In genomic region chr18:22515250-22515649, GRCh38 we compare ENCODE assay signal across 37 cellular contexts.
"Had no signal": no experiment of that assay in that cellular context is flagged by ENCODE, and none has a peak within 500 bp of the region (broad histone marks: within the 10 kb centered on the region; RNA-seq: fewer than 3 reads in every experiment).

No MANE protein-coding gene starts in this region.

- H3K4me3 Mint-ChIP-seq: activated B cell treated with CpG ODN at 0.5 μM for 24 hours; activated CD4-positive, alpha-beta memory T cell treated with anti-CD3 and anti-CD28 coated beads for 36 hours; activated CD4-positive, alpha-beta T cell treated with anti-CD3 and anti-CD28 coated beads, Interleukin-2, amount 10 ng/mL, durations not matched to agents 24 days and 14 days; activated CD8-positive, alpha-beta T cell treated with anti-CD3 and anti-CD28 coated beads for 36 hours; activated naive CD4-positive, alpha-beta T cell treated with anti-CD3 and anti-CD28 coated beads for 36 hours; activated naive CD8-positive, alpha-beta T cell treated with anti-CD3 and anti-CD28 coated beads for 36 hours; activated T-cell treated with anti-CD3 and anti-CD28 coated beads, Interleukin-2, amount 50 U/mL, for 4 hours; activated T-cell treated with anti-CD3 and anti-CD28 coated beads, Interleukin-2, amount 50 U/mL, for 72 hours; activated T-helper 1 cell treated with anti-CD3 and anti-CD28 coated beads, Interleukin-12 subunit alpha, Interleukin-12 subunit beta, Interleukin-2, Interleukin-4 antibody, amounts not matched to agents 30 ng/mL and 10 ng/mL and 1 ng/mL, durations not matched to agents 14 hours and 24 hours and 36 hours; activated T-helper 17 cell treated with anti-CD3 and anti-CD28 coated beads, Interleukin-2, amount 50 U/mL, for 72 hours; T-helper 1 cell treated with Interleukin-12 subunit alpha and Interleukin-12 subunit beta and Interleukin-4 antibody, amounts not matched to agents 30 μg/mL and 1 μg/mL, for 36 hours; T-helper 2 cell treated with Interferon-gamma antibody and Interleukin-4, amounts not matched to agents 5 μg/mL and 100 μg/mL, for 36 hours had no signal

- H3K36me3 ChIP-seq: adrenal gland, brain microvascular endothelial cell, breast epithelium had no signal

- H3K27me3 Mint-ChIP-seq: activated CD4-positive, alpha-beta T cell treated with anti-CD3 and anti-CD28 coated beads, Interleukin-2, amount 10 ng/mL, durations not matched to agents 24 days and 14 days; activated naive CD8-positive, alpha-beta T cell treated with anti-CD3 and anti-CD28 coated beads for 36 hours; activated T-helper 17 cell treated with anti-CD3 and anti-CD28 coated beads, Interleukin-2, amount 50 U/mL, for 72 hours had no signal

- H3K4me1 Mint-ChIP-seq: activated B cell treated with CpG ODN at 0.5 μM for 24 hours; activated CD4-positive, alpha-beta T cell treated with anti-CD3 and anti-CD28 coated beads, Interleukin-2, amount 10 ng/mL, durations not matched to agents 24 days and 14 days; activated naive CD8-positive, alpha-beta T cell treated with anti-CD3 and anti-CD28 coated beads for 36 hours; activated T-helper 17 cell treated with anti-CD3 and anti-CD28 coated beads, Interleukin-2, amount 50 U/mL, for 72 hours had no signal

- H3K4me3 ChIP-seq: adrenal gland, body of pancreas, breast epithelium had no signal

- H3K27me3 ChIP-seq: adrenal gland, body of pancreas, brain microvascular endothelial cell, breast epithelium had no signal

- DNase-seq: activated B cell treated with CpG ODN at 0.5 μM for 24 hours; activated CD4-positive, alpha-beta memory T cell treated with anti-CD3 and anti-CD28 coated beads for 36 hours; activated CD4-positive, alpha-beta T cell treated with anti-CD3 and anti-CD28 coated beads for 4 hours; activated CD4-positive, alpha-beta T cell treated with anti-CD3 and anti-CD28 coated beads, Interleukin-2, amount 10 ng/mL, durations not matched to agents 24 days and 14 days; activated CD4-positive, alpha-beta T cell treated with anti-CD3 and anti-CD28 coated beads, Interleukin-2, amount 50 U/mL, for 1 hour; activated CD4-positive, alpha-beta T cell treated with anti-CD3 and anti-CD28 coated beads, Interleukin-2, amount 50 U/mL, for 4 hours; activated CD4-positive, CD25-positive, alpha-beta regulatory T cell treated with anti-CD3 and anti-CD28 coated beads, Interleukin-2, amount 50 U/mL, for 72 hours; activated CD8-positive, alpha-beta memory T cell treated with anti-CD3 and anti-CD28 coated beads, Interleukin-2, amount 50 U/mL, for 4 hours; activated CD8-positive, alpha-beta T cell treated with anti-CD3 and anti-CD28 coated beads for 36 hours; activated effector memory CD4-positive, alpha-beta T cell treated with anti-CD3 and anti-CD28 coated beads, Interleukin-2, amount 50 U/mL, for 16 hours; activated gamma-delta T cell treated with Interleukin-2 at 50 U/mL for 16 hours; activated naive CD4-positive, alpha-beta T cell; activated naive CD4-positive, alpha-beta T cell treated with anti-CD3 and anti-CD28 coated beads for 36 hours; activated naive CD4-positive, alpha-beta T cell treated with anti-CD3 and anti-CD28 coated beads, Interleukin-2, amount 50 U/mL, for 16 hours; activated naive CD8-positive, alpha-beta T cell treated with anti-CD3 and anti-CD28 coated beads for 36 hours; activated T-cell treated with anti-CD3 and anti-CD28 coated beads for 4 hours; activated T-cell treated with anti-CD3 and anti-CD28 coated beads, Interleukin-2, amount 50 U/mL, for 1 hour; activated T-cell treated with anti-CD3 and anti-CD28 coated beads, Interleukin-2, amount 50 U/mL, for 4 hours; activated T-cell treated with anti-CD3 and anti-CD28 coated beads, Interleukin-2, amount 50 U/mL, for 72 hours; amniotic stem cell; aorta; body of pancreas; brain microvascular endothelial cell; central memory CD4-positive, alpha-beta T cell; T-helper 1 cell; T-helper 2 cell; T-helper 9 cell had no signal

- H3K4me1 ChIP-seq: breast epithelium had no signal

- ATAC-seq: activated CD8-positive, alpha-beta T cell treated with anti-CD3 and anti-CD28 coated beads for 36 hours; activated naive CD4-positive, alpha-beta T cell treated with anti-CD3 and anti-CD28 coated beads, Interleukin-2, amount 50 U/mL, for 72 hours; activated T-cell treated with anti-CD3 and anti-CD28 coated beads, Interleukin-2, amount 50 U/mL, for 4 hours; activated T-cell treated with anti-CD3 and anti-CD28 coated beads, Interleukin-2, amount 50 U/mL, for 72 hours; activated T-helper 17 cell treated with anti-CD3 and anti-CD28 coated beads, Interleukin-2, amount 50 U/mL, for 72 hours; body of pancreas had no signal

- H3K9me3 Mint-ChIP-seq: activated B cell treated with CpG ODN at 0.5 μM for 24 hours; activated CD4-positive, alpha-beta memory T cell treated with anti-CD3 and anti-CD28 coated beads for 36 hours; activated CD4-positive, alpha-beta T cell treated with anti-CD3 and anti-CD28 coated beads, Interleukin-2, amount 10 ng/mL, durations not matched to agents 24 days and 14 days; activated CD8-positive, alpha-beta T cell treated with anti-CD3 and anti-CD28 coated beads for 36 hours; activated naive CD8-positive, alpha-beta T cell treated with anti-CD3 and anti-CD28 coated beads for 36 hours; activated T-cell treated with anti-CD3 and anti-CD28 coated beads, Interleukin-2, amount 50 U/mL, for 4 hours; activated T-cell treated with anti-CD3 and anti-CD28 coated beads, Interleukin-2, amount 50 U/mL, for 72 hours; activated T-helper 1 cell treated with anti-CD3 and anti-CD28 coated beads, Interleukin-12 subunit alpha, Interleukin-12 subunit beta, Interleukin-2, Interleukin-4 antibody, amounts not matched to agents 30 ng/mL and 10 ng/mL and 1 ng/mL, durations not matched to agents 14 hours and 24 hours and 36 hours; activated T-helper 17 cell treated with anti-CD3 and anti-CD28 coated beads, Interleukin-2, amount 50 U/mL, for 72 hours had no signal

- H3K9me3 ChIP-seq: adrenal gland, body of pancreas, breast epithelium had no signal

- FAIRE-seq: astrocyte, TTC549 had no signal

- H3K27ac ChIP-seq: adrenal gland, body of pancreas, brain microvascular endothelial cell, breast epithelium, VCaP had no signal

- H3K27ac Mint-ChIP-seq: activated B cell treated with CpG ODN at 0.5 μM for 24 hours; activated CD4-positive, alpha-beta memory T cell treated with anti-CD3 and anti-CD28 coated beads for 36 hours; activated CD4-positive, alpha-beta T cell treated with anti-CD3 and anti-CD28 coated beads, Interleukin-2, amount 10 ng/mL, durations not matched to agents 24 days and 14 days; activated CD8-positive, alpha-beta T cell treated with anti-CD3 and anti-CD28 coated beads for 36 hours; activated naive CD4-positive, alpha-beta T cell treated with anti-CD3 and anti-CD28 coated beads for 36 hours; activated naive CD4-positive, alpha-beta T cell treated with anti-CD3 and anti-CD28 coated beads, Interleukin-2, amount 50 U/mL, for 72 hours; activated naive CD8-positive, alpha-beta T cell treated with anti-CD3 and anti-CD28 coated beads for 36 hours; activated T-cell treated with anti-CD3 and anti-CD28 coated beads, Interleukin-2, amount 50 U/mL, for 72 hours; activated T-helper 1 cell treated with anti-CD3 and anti-CD28 coated beads, Interleukin-12 subunit alpha, Interleukin-12 subunit beta, Interleukin-2, Interleukin-4 antibody, amounts not matched to agents 30 ng/mL and 10 ng/mL and 1 ng/mL, durations not matched to agents 14 hours and 24 hours and 36 hours; activated T-helper 17 cell treated with anti-CD3 and anti-CD28 coated beads, Interleukin-2, amount 50 U/mL, for 72 hours; T-helper 1 cell treated with Interleukin-12 subunit alpha and Interleukin-12 subunit beta and Interleukin-4 antibody, amounts not matched to agents 30 μg/mL and 1 μg/mL, for 36 hours; T-helper 2 cell treated with Interferon-gamma antibody and Interleukin-4, amounts not matched to agents 5 μg/mL and 100 μg/mL, for 36 hours had no signal

- H3K36me3 Mint-ChIP-seq: activated CD4-positive, alpha-beta memory T cell treated with anti-CD3 and anti-CD28 coated beads for 36 hours; activated naive CD4-positive, alpha-beta T cell treated with anti-CD3 and anti-CD28 coated beads, Interleukin-2, amount 50 U/mL, for 72 hours; activated naive CD8-positive, alpha-beta T cell treated with anti-CD3 and anti-CD28 coated beads for 36 hours had no signal
